8 cellular contexts compared by ENCODE assay signal in the genomic region with DNA sequence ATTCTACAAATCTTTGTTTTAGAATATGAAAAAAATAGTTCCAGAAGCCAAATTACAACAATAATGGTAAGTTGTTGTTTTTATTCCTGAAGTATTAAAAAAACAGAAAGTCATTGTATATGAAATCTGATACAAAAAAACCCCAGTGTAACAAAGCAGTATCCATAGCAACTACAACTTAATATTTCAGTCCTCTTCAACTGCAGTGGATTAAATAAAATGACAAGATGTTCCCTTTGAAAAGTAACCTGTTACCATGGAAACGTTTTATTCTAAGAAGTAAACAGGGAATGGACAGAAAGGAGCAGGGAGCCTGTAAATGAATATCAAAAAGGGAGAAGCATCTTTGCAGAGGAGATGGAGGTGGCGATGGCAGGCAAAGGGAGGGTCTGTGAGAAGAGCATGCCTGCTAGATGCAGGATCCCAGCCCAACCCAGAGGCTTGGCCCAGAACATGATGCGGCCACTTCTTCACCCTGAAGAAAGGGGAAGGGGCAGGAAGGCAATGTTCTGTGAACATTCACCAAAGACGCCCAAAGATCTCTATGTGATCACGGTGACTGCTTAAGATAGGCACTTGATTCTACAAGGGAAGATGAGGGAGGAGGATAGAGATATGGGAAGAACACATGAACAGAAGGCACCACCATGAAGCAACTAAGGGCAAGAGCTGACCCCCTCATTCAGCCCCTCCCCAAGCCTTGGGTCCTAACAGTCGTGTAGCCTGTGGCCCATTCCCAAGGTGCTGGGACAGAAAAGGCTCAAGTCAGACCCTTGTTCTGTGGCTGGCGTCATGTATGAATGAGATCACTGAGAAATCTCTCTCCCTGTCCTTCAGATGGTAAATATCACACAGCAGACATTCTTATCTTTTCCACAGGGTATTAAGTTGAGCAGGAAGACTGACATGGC.
A peak's percentile ranks its signal among the peaks of the same experiment; 100 is the strongest.
DNase-seq lines count a peak whose midpoint lies in the region; ATAC-seq and TF ChIP-seq lines count a peak whose summit lies in the region.

No MANE protein-coding gene starts in this region.

- DNase-seq in Peyer's patch (no peak), epidermal melanocyte (ENCODE audit: insufficient read length, low spot score) (no peak), SW480 (ENCODE audit: low spot score) (no peak)

- H3K4me2 ChIP-seq in DOHH2 (ENCODE audit: low read length) = peak overlapping the region; percentile 68

- H3K9me3 ChIP-seq in DOHH2 (ENCODE audit: control insufficient read depth, insufficient read depth, low read length) (no peaks in the 10 kb centered on the region), Peyer's patch (no peaks in the 10 kb centered on the region), esophagus (ENCODE audit: control insufficient read depth in 2 of 2, insufficient read depth in 1 of 2, low read depth in 1 of 2, low read length in 1 of 2) (no peaks in the 10 kb centered on the region), neutrophil (no peaks in the 10 kb centered on the region)

- WGBS in esophagus, 2 donors = 75 to 79% methylated on average over 7 of the region's 7 CpGs

- H3K27me3 ChIP-seq in DOHH2 (ENCODE audit: control insufficient read depth, low read length) = no peaks in the 10 kb centered on the region
- H3K27me3 ChIP-seq in Peyer's patch = no peaks in the 10 kb centered on the region
- no peaks in the 10 kb centered on the region for H3K27me3 ChIP-seq in esophagus (ENCODE audit: control insufficient read depth in 1 of 2, insufficient read depth in 2 of 2, low read length in 2 of 2)
- H3K27me3 ChIP-seq in neutrophil = no peaks in the 10 kb centered on the region

- peaks cover 16% of the 10 kb centered on the region for H3K36me3 ChIP-seq in DOHH2 (ENCODE audit: control insufficient read depth, low read length)
- no peaks in the 10 kb centered on the region for H3K36me3 ChIP-seq in Peyer's patch
- H3K36me3 ChIP-seq in esophagus (ENCODE audit: control insufficient read depth in 2 of 2, insufficient read depth in 2 of 2, low read length in 1 of 2) = no peaks in the 10 kb centered on the region
- H3K36me3 ChIP-seq in neutrophil = no peaks in the 10 kb centered on the region

- H4K20me1 ChIP-seq in DOHH2 (ENCODE audit: control insufficient read depth, insufficient read depth, low read depth, low read length) = no peaks in the 10 kb centered on the region

- TF ChIP-seq CTCF in DOHH2 (IDR thresholded peaks at IDR 0.05; ENCODE audit: low read depth, low read length, poor library complexity, severe bottlenecking) (no peak), Peyer's patch (IDR thresholded peaks at IDR 0.05) (no peak), neutrophil (IDR thresholded peaks at IDR 0.05) (no peak)

- no peak for ATAC-seq in GM19467 (IDR thresholded peaks at IDR 0.05; ENCODE audit: unreplicated experiment)
- no peak for ATAC-seq in GM19035 (IDR thresholded peaks at IDR 0.05; ENCODE audit: unreplicated experiment)

- peak overlapping the region; percentile 98 for H3K27ac ChIP-seq in DOHH2 (ENCODE audit: low read depth, low read length)
- H3K27ac ChIP-seq in Peyer's patch = peak overlapping the region in 3 of 4 donors; percentile 9 to 61 (median 50)
- peak overlapping the region; percentile 4 to 26 for H3K27ac ChIP-seq in esophagus (ENCODE audit: low read depth in 2 of 2, low read length in 1 of 2)
- peak overlapping the region; percentile 68 for H3K27ac ChIP-seq in neutrophil

- peaks cover 100% of the 10 kb centered on the region for H3K4me1 ChIP-seq in DOHH2 (ENCODE audit: control insufficient read depth, low read length)
- H3K4me1 ChIP-seq in Peyer's patch = peaks cover 0 to 7% (median 0%) of the 10 kb centered on the region in 4 donors
- H3K4me1 ChIP-seq in esophagus (ENCODE audit: control insufficient read depth in 2 of 2, insufficient read depth in 2 of 2, low read length in 1 of 2) = peaks cover 0 to 2% of the 10 kb centered on the region in 2 donors
- H3K4me1 ChIP-seq in neutrophil (ENCODE audit: control insufficient read depth in 1 of 2, insufficient read depth in 1 of 2, low read depth in 1 of 2, low read length in 1 of 2) = peaks cover 29 to 35% of the 10 kb centered on the region in 2 experiments

- no peak for TF ChIP-seq POLR2A in Peyer's patch (IDR thresholded peaks at IDR 0.05)

- H3K79me2 ChIP-seq in DOHH2 (ENCODE audit: control insufficient read depth, low read length) = peaks cover 100% of the 10 kb centered on the region

- peak overlapping the region; percentile 48 for H3K4me3 ChIP-seq in DOHH2 (ENCODE audit: low read length)
- H3K4me3 ChIP-seq in Peyer's patch = no peak overlapping the region
- H3K4me3 ChIP-seq in esophagus (ENCODE audit: low read depth in 1 of 2, low read length in 2 of 2) = no peak overlapping the region
- no peak overlapping the region for H3K4me3 ChIP-seq in neutrophil (ENCODE audit: low read depth in 1 of 2, low read length in 1 of 2)

- peaks cover 35% of the 10 kb centered on the region for H3F3A ChIP-seq in DOHH2 (ENCODE audit: control insufficient read depth, insufficient read depth)

- no peaks in the 10 kb centered on the region for H3K9me2 ChIP-seq in DOHH2 (replicated peaks; ENCODE audit: control insufficient read depth, low read length)

Comparison
In these comparisons a context has a peak if more than half of its experiments do, and no peak if none do; other contexts are left out.
1. H3K27ac ChIP-seq: peak in every context shown above with its lines; median percentile 98 in DOHH2; 68 in neutrophil; 50 in Peyer's patch; 15 in esophagus.